In the genomic region with DNA sequence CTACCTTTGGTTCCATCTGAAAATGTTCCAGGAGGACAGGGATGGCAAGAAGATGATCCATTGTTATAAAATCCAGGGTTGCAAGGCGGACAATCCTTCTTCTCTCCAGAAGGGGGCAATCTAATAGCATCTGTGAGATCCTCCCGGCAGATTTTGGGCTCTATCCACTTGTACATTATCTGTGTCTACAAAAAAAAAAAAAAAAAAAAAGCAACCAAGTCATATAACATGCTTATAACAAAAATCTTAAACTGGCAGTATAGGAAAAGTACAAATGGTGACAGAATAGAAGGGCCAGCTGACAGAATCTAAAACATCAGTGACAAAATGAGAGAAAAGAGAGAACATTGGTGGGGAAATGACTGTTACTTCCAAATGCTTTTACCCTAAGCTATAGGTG, we compare ENCODE assay signal across 8 cellular contexts.
DNase-seq lines count a peak whose midpoint lies in the region; TF ChIP-seq lines count a peak whose summit lies in the region.

No MANE protein-coding gene starts in this region.

- no peak overlapping the region for H3K4ac ChIP-seq in mesenchymal stem cell (ENCODE audit: low read depth in 1 of 2, low read length in 2 of 2)

- no peaks in the 10 kb centered on the region for H3K79me2 ChIP-seq in OCI-LY7 (ENCODE audit: insufficient read depth, low read depth, low read length)

- no peak overlapping the region for H2BK15ac ChIP-seq in mesenchymal stem cell (ENCODE audit: low read depth, poor library complexity, severe bottlenecking)

- H2AK5ac ChIP-seq in mesenchymal stem cell (ENCODE audit: low read length, severe bottlenecking), result no peak overlapping the region

- no peak overlapping the region for H3K4me2 ChIP-seq in OCI-LY7 (ENCODE audit: low read length)
- H3K4me2 ChIP-seq in mesenchymal stem cell (ENCODE audit: low read length, poor library complexity, severe bottlenecking), result no peak overlapping the region

- no TSS peak for BruUV-seq in OCI-LY7 (replicated peaks; lab: Mats Ljungman, UMichigan)

- H3K9me3 ChIP-seq in OCI-LY7 (ENCODE audit: low read length) (no peaks in the 10 kb centered on the region), mesenchymal stem cell (ENCODE audit: control insufficient read depth, low read length) (no peaks in the 10 kb centered on the region)

- H3K4me1 ChIP-seq in OCI-LY7 (ENCODE audit: insufficient read depth, low read length, poor library complexity, severe bottlenecking), result peaks cover 9% of the 10 kb centered on the region
- no peaks in the 10 kb centered on the region for H3K4me1 ChIP-seq in mesenchymal stem cell (ENCODE audit: control insufficient read depth, insufficient read depth, low read depth, low read length)

- POLR2A ChIA-PET in OCI-LY7 (lab: Charles Lee), result interaction anchor here (0.6 to 2.7 kb wide), 11 partner anchors 14 to 1191 kb away, joined by 3 to 12 read pairs (median 4); no protein-coding TSS in a partner anchor

- no peaks in the 10 kb centered on the region for H3K9me2 ChIP-seq in OCI-LY7 (ENCODE audit: insufficient read depth, low read length)

- H2AFZ ChIP-seq in OCI-LY7 (ENCODE audit: low read length) (no peak overlapping the region), mesenchymal stem cell (ENCODE audit: low read depth, low read length) (no peak overlapping the region)

- TF ChIP-seq CTCF in OCI-LY7 (conservative IDR thresholded peaks at IDR 0.05; ENCODE audit: low read length), result peak; percentile 89

- H3K23ac ChIP-seq in mesenchymal stem cell (ENCODE audit: low read length in 2 of 2), result no peak overlapping the region

- peak; percentile 62 for TF ChIP-seq RAD21 in Ishikawa (IDR thresholded peaks at IDR 0.05; ENCODE audit: low read depth)

- no peak overlapping the region for H2BK120ac ChIP-seq in mesenchymal stem cell (ENCODE audit: low read depth, low read length)

- no peak overlapping the region for H4K91ac ChIP-seq in mesenchymal stem cell (ENCODE audit: low read length)

- no peak overlapping the region for H3K9ac ChIP-seq in mesenchymal stem cell (ENCODE audit: low read length)

- H3K14ac ChIP-seq in mesenchymal stem cell (ENCODE audit: low read length in 2 of 2), result no peak overlapping the region

- H4K8ac ChIP-seq in mesenchymal stem cell (ENCODE audit: low read length), result no peak overlapping the region

- H3K4me3 ChIP-seq in OCI-LY7 (ENCODE audit: low read depth, low read length, poor library complexity, severe bottlenecking) (no peak overlapping the region), mesenchymal stem cell (ENCODE audit: insufficient read depth in 1 of 2, low read depth in 1 of 2, low read length in 2 of 2) (no peak overlapping the region)

- H3K27me3 ChIP-seq in mesenchymal stem cell (ENCODE audit: control insufficient read depth in 1 of 2, insufficient read depth in 1 of 2, low read length in 2 of 2), result no peaks in the 10 kb centered on the region

- no peak overlapping the region for H2BK5ac ChIP-seq in mesenchymal stem cell (ENCODE audit: low read depth, low read length, poor library complexity, severe bottlenecking)

- H2BK12ac ChIP-seq in mesenchymal stem cell (ENCODE audit: low read length in 2 of 2), result no peak overlapping the region

- DNase-seq in NCI-H510A treated with DMSO at 0.1 percent for 48 hours (lab: John Stamatoyannopoulos, UW) (peak; percentile 25), NCI-H510A (lab: John Stamatoyannopoulos, UW) (no peak), GM19240 (ENCODE audit: insufficient read length, low spot score) (peak; percentile 4), OCI-LY7 (ENCODE audit: low spot score) (peak; percentile 68), cerebellum (ENCODE audit: low spot score) (peak; percentile 42), mesenchymal stem cell (peak; percentile 61), NCI-H187 treated with DMSO at 0.1 percent for 48 hours (lab: John Stamatoyannopoulos, UW) (no peak)

- no peaks in the 10 kb centered on the region for H3K79me1 ChIP-seq in mesenchymal stem cell (replicated peaks; ENCODE audit: low read length, poor library complexity, severe bottlenecking)

- H3K18ac ChIP-seq in mesenchymal stem cell (ENCODE audit: low read depth in 1 of 2, low read length in 2 of 2), result no peak overlapping the region

- WGBS in mesenchymal stem cell, result 0% methylated on average over 1 of the region's 2 CpGs

- H3K36me3 ChIP-seq in OCI-LY7 (ENCODE audit: insufficient read depth, low read length) (no peaks in the 10 kb centered on the region), mesenchymal stem cell (ENCODE audit: control insufficient read depth in 1 of 2, insufficient read depth in 2 of 2, low read depth in 1 of 2, low read length in 2 of 2) (peaks cover 0 to 5% of the 10 kb centered on the region in 2 experiments)

- intact Hi-C loops in OCI-LY7 (cut with micrococcal nuclease; ENCODE audit: unreplicated experiment), result loop anchor here (1.0 to 2.0 kb wide), 3 partner anchors 133 to 310 kb away; a partner anchor contains a TSS

- H3K27ac ChIP-seq in OCI-LY7 (ENCODE audit: low read depth, low read length, poor library complexity, severe bottlenecking) (no peak overlapping the region), mesenchymal stem cell (ENCODE audit: low read length, poor library complexity, severe bottlenecking) (no peak overlapping the region)

- no peaks in the 10 kb centered on the region for H4K20me1 ChIP-seq in OCI-LY7 (ENCODE audit: insufficient read depth, low read length)

- CTCF ChIA-PET in OCI-LY7 (lab: Charles Lee; ENCODE audit: unreplicated experiment), result interaction anchor here (1.6 kb wide), 1 partner anchor 222 kb away, joined by 6 read pairs; no protein-coding TSS in a partner anchor

- TF ChIP-seq EP300 in Ishikawa (IDR thresholded peaks at IDR 0.05; ENCODE audit: borderline replicate concordance), result no peak

TF ChIP-seq in Ishikawa, 13 proteins besides CTCF, POLR2A, EP300 and RAD21:
- no peak for TF ChIP-seq YY1 (IDR thresholded peaks at IDR 0.05; ENCODE audit: low read depth)
- TF ChIP-seq CEBPB (IDR thresholded peaks at IDR 0.05), result no peak
- no peak for TF ChIP-seq ZBTB7A (IDR thresholded peaks at IDR 0.05; ENCODE audit: low read depth)
- no peak for TF ChIP-seq EGR1 (IDR thresholded peaks at IDR 0.05)
- no peak for TF ChIP-seq FOXM1 (IDR thresholded peaks at IDR 0.05; ENCODE audit: borderline replicate concordance, low read depth)
- no peak for TF ChIP-seq TAF1 (IDR thresholded peaks at IDR 0.05; ENCODE audit: low read depth)
TF ChIP-seq in Ishikawa: peak in this region for 0.

Comparison
In these comparisons a context has a peak if more than half of its experiments do, and no peak if none do; other contexts are left out.
1. DNase-seq: peak in NCI-H510A treated with DMSO at 0.1 percent for 48 hours (single experiment), GM19240 (single experiment), OCI-LY7 (single experiment), cerebellum (single experiment) and mesenchymal stem cell (single experiment); none in NCI-H510A (single experiment) and NCI-H187 treated with DMSO at 0.1 percent for 48 hours (single experiment).